Comparison of ENCODE assay signal across 8 cellular contexts in the genomic region with DNA sequence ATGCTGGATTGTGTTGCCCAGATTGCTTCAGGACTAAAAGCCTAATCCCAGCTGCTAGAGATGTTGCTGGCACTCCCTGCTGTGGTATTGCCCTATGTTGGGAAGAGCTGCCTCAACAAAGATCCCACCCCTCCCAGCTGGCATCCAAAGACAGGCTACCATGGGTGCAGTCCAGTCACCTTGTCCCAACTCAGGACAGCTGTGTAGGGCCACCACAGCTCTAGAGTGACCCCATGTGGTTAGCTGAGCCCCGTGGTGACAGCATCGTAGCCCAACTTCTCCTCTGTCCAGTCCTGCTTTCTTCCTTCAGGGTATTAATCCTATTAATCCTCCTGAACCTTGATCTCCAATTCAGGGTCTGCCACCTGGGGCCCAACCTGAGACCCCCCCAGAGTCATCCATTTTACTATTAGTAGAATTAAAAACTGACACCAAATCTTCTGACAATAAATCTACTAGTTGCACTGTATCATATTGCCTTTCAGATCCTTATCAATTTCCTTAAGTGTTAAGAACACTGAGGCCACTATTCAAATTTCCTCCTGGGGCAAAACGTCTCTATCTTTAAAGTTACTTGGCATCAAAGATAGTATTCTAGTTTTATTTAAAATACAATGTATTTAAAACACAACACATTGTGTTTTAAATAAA.
DNase-seq lines count a peak whose midpoint lies in the region; ATAC-seq and TF ChIP-seq lines count a peak whose summit lies in the region.

No MANE protein-coding gene starts in this region.

- H4K20me1 ChIP-seq in SK-N-SH (ENCODE audit: insufficient read depth) (no peaks in the 10 kb centered on the region), hepatocyte (ENCODE audit: insufficient read depth, poor library complexity, severe bottlenecking) (no peaks in the 10 kb centered on the region)

- H3K36me3 ChIP-seq in SK-N-SH (replicated peaks in 1 of 2; ENCODE audit: control insufficient read depth in 1 of 2, insufficient read depth in 2 of 2, low read length in 1 of 2) (no peaks in the 10 kb centered on the region), hepatocyte (replicated peaks; ENCODE audit: insufficient read depth, low read depth) (no peaks in the 10 kb centered on the region), esophagus muscularis mucosa (no peaks in the 10 kb centered on the region)

- no peaks in the 10 kb centered on the region for H3K27me3 ChIP-seq in SK-N-SH (ENCODE audit: insufficient read depth)
- H3K27me3 ChIP-seq in hepatocyte: no peaks in the 10 kb centered on the region
- H3K27me3 ChIP-seq in esophagus muscularis mucosa: no peaks in the 10 kb centered on the region

- WGBS in SK-N-SH (ENCODE audit: low lambda C conversion rate): 12% methylated on average over 3 of the region's 3 CpGs
- WGBS in hepatocyte (ENCODE audit: low lambda C conversion rate, missing lambda C conversion rate): 38% methylated on average over 3 of the region's 3 CpGs
- 49% methylated on average over 3 of the region's 3 CpGs for WGBS in esophagus muscularis mucosa

- peak; percentile 78 for TF ChIP-seq RAD21 in SK-N-SH (IDR thresholded peaks at IDR 0.05; ENCODE audit: low read length)

- no peaks in the 10 kb centered on the region for H3F3A ChIP-seq in SK-N-SH (replicated peaks; ENCODE audit: insufficient read depth)

- H3K9me3 ChIP-seq in SK-N-SH (no peaks in the 10 kb centered on the region), hepatocyte (ENCODE audit: low read depth) (no peaks in the 10 kb centered on the region), esophagus muscularis mucosa (peaks cover 0 to 7% (median 3%) of the 10 kb centered on the region in 4 donors)

- ATAC-seq in GM19455 (IDR thresholded peaks at IDR 0.05; ENCODE audit: unreplicated experiment) (no peak), GM19463 (IDR thresholded peaks at IDR 0.05; ENCODE audit: unreplicated experiment) (no peak)

- no peak for TF ChIP-seq POLR2A in esophagus muscularis mucosa (IDR thresholded peaks at IDR 0.05; ENCODE audit: low read depth)

- H3K4me2 ChIP-seq in SK-N-SH (no peak overlapping the region), hepatocyte (no peak overlapping the region)

- CTCF ChIA-PET in SK-N-SH (lab: Yijun Ruan, JAX): interaction anchor here (0.9 to 1.9 kb wide), 9 partner anchors 18 to 881 kb away, joined by 3 to 6 read pairs (median 4); no protein-coding TSS in a partner anchor

- POLR2A ChIA-PET in SK-N-SH (lab: Yijun Ruan, JAX): no interaction called here

- H3K9ac ChIP-seq in SK-N-SH: no peak overlapping the region

- intact Hi-C loops in esophagus muscularis mucosa (cut with DNase I): no loop called here

- no peak overlapping the region for H3K4me3 ChIP-seq in SK-N-SH (ENCODE audit: low read depth in 2 of 2, low read length in 1 of 2)
- H3K4me3 ChIP-seq in hepatocyte: no peak overlapping the region
- no peak overlapping the region for H3K4me3 ChIP-seq in esophagus muscularis mucosa

- peak; percentile 66 for TF ChIP-seq CTCF in GM13977 (IDR thresholded peaks at IDR 0.05; ENCODE audit: extremely low read depth, insufficient read depth, missing control alignments)
- TF ChIP-seq CTCF in SK-N-SH (IDR thresholded peaks at IDR 0.05): peak; percentile 68
- TF ChIP-seq CTCF in hepatocyte (IDR thresholded peaks at IDR 0.05; ENCODE audit: poor library complexity): peak; percentile 23
- no peak for TF ChIP-seq CTCF in esophagus muscularis mucosa (IDR thresholded peaks at IDR 0.05)

- peaks cover 5 to 19% of the 10 kb centered on the region in 2 experiments; a peak in 3 of 4 replicates for H3K4me1 ChIP-seq in SK-N-SH (ENCODE audit: control insufficient read depth in 1 of 2, insufficient read depth in 2 of 2, low read depth in 1 of 2, low read length in 1 of 2)
- H3K4me1 ChIP-seq in hepatocyte (ENCODE audit: insufficient read depth): no peaks in the 10 kb centered on the region
- H3K4me1 ChIP-seq in esophagus muscularis mucosa: peaks cover 0 to 10% (median 4%) of the 10 kb centered on the region in 4 donors

- TF ChIP-seq EP300 in SK-N-SH (IDR thresholded peaks at IDR 0.05; ENCODE audit: borderline replicate concordance in 1 of 2, low read depth in 1 of 2, low read length in 1 of 2) (no peak), esophagus muscularis mucosa (IDR thresholded peaks at IDR 0.05) (no peak)

- H2AFZ ChIP-seq in SK-N-SH (ENCODE audit: low read depth): no peak overlapping the region
- no peak overlapping the region for H2AFZ ChIP-seq in hepatocyte

- no peaks in the 10 kb centered on the region for H3K79me2 ChIP-seq in SK-N-SH (ENCODE audit: insufficient read depth)
- no peaks in the 10 kb centered on the region for H3K79me2 ChIP-seq in hepatocyte

- DNase-seq in AG08395 (ENCODE audit: low spot score) (peak; percentile 69), GM13977 (ENCODE audit: low spot score) (peak; percentile 51), SK-N-SH (peak; percentile 54), hepatocyte (ENCODE audit: low spot score) (no peak), esophagus muscularis mucosa (ENCODE audit: extremely low spot score) (no peak)
- DNase-seq in activated CD8-positive, alpha-beta memory T cell treated with anti-CD3 and anti-CD28 coated beads for 24 hours: no peak

- no peaks in the 10 kb centered on the region for H3K9me2 ChIP-seq in SK-N-SH
- no peaks in the 10 kb centered on the region for H3K9me2 ChIP-seq in hepatocyte (replicated peaks; ENCODE audit: insufficient read depth)

- in situ Hi-C loops in GM13977 (cut with MboI; ENCODE audit: low pct_unique_long_range_greater_than_20kb, low sequenced_read_pairs, unreplicated experiment): loop anchor here (25.0 kb wide), 1 partner anchor 1266 kb away; no protein-coding TSS in a partner anchor

- no peak overlapping the region for H3K27ac ChIP-seq in SK-N-SH (ENCODE audit: low read depth in 2 of 2, low read length in 1 of 2)
- no peak overlapping the region for H3K27ac ChIP-seq in hepatocyte
- H3K27ac ChIP-seq in esophagus muscularis mucosa (replicated peaks in 1 of 4): no peak overlapping the region

TF ChIP-seq in SK-N-SH, 30 proteins besides CTCF, POLR2A, EP300 and RAD21:
- TF ChIP-seq MEF2A (IDR thresholded peaks at IDR 0.05; ENCODE audit: borderline replicate concordance, low read depth): no peak
- peak; percentile 59 for TF ChIP-seq SMC3 (IDR thresholded peaks at IDR 0.05; ENCODE audit: low read depth, low read length)
- no peak for TF ChIP-seq RFX5 (IDR thresholded peaks at IDR 0.05; ENCODE audit: low read length)
- no peak for TF ChIP-seq SIN3A (IDR thresholded peaks at IDR 0.05; ENCODE audit: borderline replicate concordance, low read depth, low read length)
- TF ChIP-seq POLR2AphosphoS5 (IDR thresholded peaks at IDR 0.05; ENCODE audit: low read depth, low read length): no peak
- no peak for TF ChIP-seq JUND (IDR thresholded peaks at IDR 0.05)

Comparison
In these comparisons a context has a peak if more than half of its experiments do, and no peak if none do; other contexts are left out.
1. DNase-seq: peak in AG08395 (single experiment), GM13977 (single experiment) and SK-N-SH (single experiment); none in hepatocyte (single experiment), activated CD8-positive, alpha-beta memory T cell treated with anti-CD3 and anti-CD28 coated beads for 24 hours (single experiment) and esophagus muscularis mucosa (single experiment).
2. CTCF ChIP-seq: peak in GM13977 (single experiment), SK-N-SH (single experiment) and hepatocyte (single experiment); none in esophagus muscularis mucosa (0 of 3).